9 cellular contexts compared by ENCODE assay signal in genomic region chr9:89498845-89499480, GRCh38. TPM values are rescaled to one million over a fixed set of nuclear protein-coding genes. Genes with fewer than 3 reads are reported as not detected.
DNase-seq lines count a peak whose midpoint lies in the region; TF ChIP-seq lines count a peak whose summit lies in the region.
"Had no signal": no experiment of that assay in that cellular context is flagged by ENCODE, and none has a peak within 500 bp of the region (broad histone marks: within the 10 kb centered on the region; RNA-seq: fewer than 3 reads in every experiment).

No MANE protein-coding gene starts in this region.

- peak overlapping the region; percentile 70 for H3K4me2 ChIP-seq in OCI-LY7 (ENCODE audit: low read length)

- H3K9me3 ChIP-seq in OCI-LY7 (ENCODE audit: low read length) (no peaks in the 10 kb centered on the region), esophagus (ENCODE audit: control insufficient read depth in 2 of 2, insufficient read depth in 1 of 2, low read depth in 1 of 2, low read length in 1 of 2) (no peaks in the 10 kb centered on the region)
- H3K9me3 ChIP-seq: thoracic aorta had no signal

- WGBS in esophagus, 2 donors = 75 to 84% methylated on average over 7 of the region's 7 CpGs

- no peaks in the 10 kb centered on the region; the same call in 1 of the 2 replicates for H4K20me1 ChIP-seq in OCI-LY7 (ENCODE audit: insufficient read depth, low read length)

- no peaks in the 10 kb centered on the region for H3K27me3 ChIP-seq in esophagus (ENCODE audit: control insufficient read depth in 1 of 2, insufficient read depth in 2 of 2, low read length in 2 of 2)

- H3K4me1 ChIP-seq in OCI-LY7 (ENCODE audit: insufficient read depth, low read length, poor library complexity, severe bottlenecking) = peaks cover 61% of the 10 kb centered on the region
- H3K4me1 ChIP-seq in esophagus (ENCODE audit: control insufficient read depth in 2 of 2, insufficient read depth in 2 of 2, low read length in 1 of 2) = peaks cover 15 to 30% of the 10 kb centered on the region in 2 donors

- H3K9me2 ChIP-seq in OCI-LY7 (ENCODE audit: insufficient read depth, low read length) = no peaks in the 10 kb centered on the region

- H3K36me3 ChIP-seq in OCI-LY7 (ENCODE audit: insufficient read depth, low read length) (no peaks in the 10 kb centered on the region), esophagus (ENCODE audit: control insufficient read depth in 2 of 2, insufficient read depth in 2 of 2, low read length in 1 of 2) (no peaks in the 10 kb centered on the region)
- H3K36me3 ChIP-seq: thoracic aorta had no signal

- peaks cover 4% of the 10 kb centered on the region; the same call in 1 of the 2 replicates for H3K79me2 ChIP-seq in OCI-LY7 (ENCODE audit: insufficient read depth, low read depth, low read length)

- peak overlapping the region; percentile 88; the same call in 1 of the 2 replicates for H2AFZ ChIP-seq in OCI-LY7 (ENCODE audit: low read length)

- DNase-seq in stimulated activated naive CD4-positive, alpha-beta T cell (lab: John Stamatoyannopoulos, UW) = peak in 5 of 6 experiments; percentile 12 to 60 (median 30)
- no peak for DNase-seq in stimulated activated naive CD4-positive, alpha-beta T cell treated with Interleukin-2 at 50 U/mL for 16 hours (lab: John Stamatoyannopoulos, UW)
- DNase-seq in OCI-LY7 (ENCODE audit: low spot score) = peak; percentile 66
- DNase-seq in amniotic stem cell (lab: John Stamatoyannopoulos, UW) = no peak
- no peak for DNase-seq in hippocampal formation (lab: John Stamatoyannopoulos, UW)
- DNase-seq in islet precursor cell = no peak
- no peak for DNase-seq in AG08395 (ENCODE audit: low spot score)

- H3K4me3 ChIP-seq in OCI-LY7 (ENCODE audit: low read depth, low read length, poor library complexity, severe bottlenecking) = peak overlapping the region; percentile 83
- H3K4me3 ChIP-seq in esophagus (ENCODE audit: low read depth in 1 of 2, low read length in 2 of 2) = no peak overlapping the region

- CTCF ChIA-PET in OCI-LY7 (lab: Charles Lee; ENCODE audit: unreplicated experiment) = interaction anchor here (1.1 kb wide), 1 partner anchor 69 kb away, joined by 3 read pairs; no protein-coding TSS in a partner anchor

- TF ChIP-seq CTCF in OCI-LY7 (conservative IDR thresholded peaks at IDR 0.05; ENCODE audit: low read length) = no peak

- POLR2A ChIA-PET in OCI-LY7 (lab: Charles Lee) = interaction anchor here (0.5 to 1.8 kb wide), 6 partner anchors 9 to 25 kb away, joined by 3 to 5 read pairs (median 3); no protein-coding TSS in a partner anchor

- no TSS peak for BruUV-seq in OCI-LY7 (replicated peaks; lab: Mats Ljungman, UMichigan)

- H3K27ac ChIP-seq in OCI-LY7 (ENCODE audit: low read depth, low read length, poor library complexity, severe bottlenecking) (peak overlapping the region; percentile 35), esophagus (ENCODE audit: low read depth in 2 of 2, low read length in 1 of 2) (peak overlapping the region; percentile 43 to 59)
- H3K27ac ChIP-seq: thoracic aorta had no signal

- intact Hi-C loops in OCI-LY7 (cut with micrococcal nuclease; ENCODE audit: unreplicated experiment) = loop anchor here (1.0 to 5.0 kb wide), 3 partner anchors 43 to 182 kb away; partner anchors contain the start of gene SECISBP2

RNA-seq across cellular contexts. Expression of gene SEMA4D, which starts 1.1 kb away (rescaled TPM):
- total RNA-seq in OCI-LY7 (2014; rRNA removed; shearing (Covaris generic)) = 28.5 and 33.7 TPM in 2 replicates
- total RNA-seq in OCI-LY7 (2022) = 52.8 and 60.5 TPM in 2 replicates
- 10 to 100 TPM; 17.1 to 33.4 TPM for polyA plus RNA-seq in esophagus

Comparison
In these comparisons a context has a peak if more than half of its experiments do, and no peak if none do; other contexts are left out.
1. DNase-seq: peak in stimulated activated naive CD4-positive, alpha-beta T cell (5 of 6) and OCI-LY7 (single experiment); none in stimulated activated naive CD4-positive, alpha-beta T cell treated with Interleukin-2 at 50 U/mL for 16 hours (single experiment), amniotic stem cell (single experiment), hippocampal formation (0 of 2), islet precursor cell (single experiment) and AG08395 (single experiment).